22 cellular contexts compared by ENCODE assay signal in genomic region chr7:158280467-158281154, GRCh38.
"Had no signal": no experiment of that assay in that cellular context is flagged by ENCODE, and none has a peak within 500 bp of the region (broad histone marks: within the 10 kb centered on the region; RNA-seq: fewer than 3 reads in every experiment).

No MANE protein-coding gene starts in this region.

- H3K9me3 ChIP-seq: gastrocnemius medialis, transverse colon had no signal

- H3K27me3 Mint-ChIP-seq: activated CD4-positive, alpha-beta T cell treated with anti-CD3 and anti-CD28 coated beads, Interleukin-2, amount 10 ng/mL, durations not matched to agents 24 days and 14 days; activated CD8-positive, alpha-beta T cell treated with anti-CD3 and anti-CD28 coated beads for 36 hours; activated naive CD4-positive, alpha-beta T cell treated with anti-CD3 and anti-CD28 coated beads, Interleukin-2, amount 10 ng/mL, durations not matched to agents 7 days and 5 days; naive thymus-derived CD8-positive, alpha-beta T cell had no signal

- H3K9me3 Mint-ChIP-seq: activated CD4-positive, alpha-beta T cell treated with anti-CD3 and anti-CD28 coated beads, Interleukin-2, amount 10 ng/mL, durations not matched to agents 24 days and 14 days; activated CD8-positive, alpha-beta T cell treated with anti-CD3 and anti-CD28 coated beads for 36 hours; activated naive CD8-positive, alpha-beta T cell treated with anti-CD3 and anti-CD28 coated beads, Interleukin-2, amount 50 U/mL, for 24 hours had no signal

- H3K4me3 Mint-ChIP-seq: activated CD4-positive, alpha-beta T cell treated with anti-CD3 and anti-CD28 coated beads, Interleukin-2, amount 10 ng/mL, durations not matched to agents 24 days and 14 days; activated CD8-positive, alpha-beta T cell treated with anti-CD3 and anti-CD28 coated beads for 36 hours; activated naive CD4-positive, alpha-beta T cell treated with anti-CD3 and anti-CD28 coated beads, Interleukin-2, amount 10 ng/mL, durations not matched to agents 7 days and 5 days; activated naive CD8-positive, alpha-beta T cell treated with anti-CD3 and anti-CD28 coated beads, Interleukin-2, amount 50 U/mL, for 24 hours; naive thymus-derived CD8-positive, alpha-beta T cell had no signal

- H3K36me3 ChIP-seq: brain microvascular endothelial cell, gastrocnemius medialis, heart left ventricle, transverse colon had no signal

- H3K4me1 ChIP-seq: gastrocnemius medialis, heart left ventricle, transverse colon had no signal

- ATAC-seq: activated CD8-positive, alpha-beta T cell treated with anti-CD3 and anti-CD28 coated beads for 36 hours; activated naive CD8-positive, alpha-beta T cell treated with anti-CD3 and anti-CD28 coated beads, Interleukin-2, amount 50 U/mL, for 24 hours; esophagus mucosa; gastrocnemius medialis; heart left ventricle; naive thymus-derived CD8-positive, alpha-beta T cell had no signal

- H3K4me1 Mint-ChIP-seq: activated CD4-positive, alpha-beta T cell treated with anti-CD3 and anti-CD28 coated beads, Interleukin-2, amount 10 ng/mL, durations not matched to agents 24 days and 14 days; activated naive CD4-positive, alpha-beta T cell treated with anti-CD3 and anti-CD28 coated beads, Interleukin-2, amount 10 ng/mL, durations not matched to agents 7 days and 5 days; activated naive CD8-positive, alpha-beta T cell treated with anti-CD3 and anti-CD28 coated beads, Interleukin-2, amount 50 U/mL, for 24 hours; naive thymus-derived CD8-positive, alpha-beta T cell had no signal

- H3K4me3 ChIP-seq: gastrocnemius medialis, heart left ventricle, transverse colon had no signal

- DNase-seq: activated CD4-positive, alpha-beta T cell treated with anti-CD3 and anti-CD28 coated beads, Interleukin-2, amount 10 ng/mL, durations not matched to agents 24 days and 14 days; activated CD4-positive, CD25-positive, alpha-beta regulatory T cell; activated CD8-positive, alpha-beta T cell treated with anti-CD3 and anti-CD28 coated beads for 36 hours; activated naive CD8-positive, alpha-beta T cell treated with anti-CD3 and anti-CD28 coated beads, Interleukin-2, amount 50 U/mL, for 24 hours; activated T-cell treated with anti-CD3 and anti-CD28 coated beads, Interleukin-2, amount 50 U/mL, for 1 hour; brain microvascular endothelial cell; effector CD4-positive, alpha-beta T cell; gastrocnemius medialis; mesendoderm; naive thymus-derived CD8-positive, alpha-beta T cell; retina; stimulated activated CD4-positive, alpha-beta T cell treated with anti-CD3 and anti-CD28 coated beads, Interleukin-12 subunit alpha, Interleukin-12 subunit beta, amount 100 ng/mL, for 4 hours; stimulated activated CD4-positive, alpha-beta T cell treated with anti-CD3 and anti-CD28 coated beads, Interleukin-1b, Interleukin-23, amount 100 ng/mL, for 48 hours; stimulated activated naive CD4-positive, alpha-beta T cell treated with Interleukin-2 at 50 U/mL for 16 hours; substantia nigra; T-helper 1 cell; T-helper 9 cell; transverse colon had no signal

- H3K27me3 ChIP-seq: brain microvascular endothelial cell, gastrocnemius medialis, transverse colon had no signal

- H3K36me3 Mint-ChIP-seq: activated naive CD4-positive, alpha-beta T cell treated with anti-CD3 and anti-CD28 coated beads, Interleukin-2, amount 10 ng/mL, durations not matched to agents 7 days and 5 days; naive thymus-derived CD8-positive, alpha-beta T cell had no signal

- H3K27ac Mint-ChIP-seq: activated CD4-positive, alpha-beta T cell treated with anti-CD3 and anti-CD28 coated beads, Interleukin-2, amount 10 ng/mL, durations not matched to agents 24 days and 14 days; activated CD8-positive, alpha-beta T cell treated with anti-CD3 and anti-CD28 coated beads for 36 hours; activated naive CD4-positive, alpha-beta T cell treated with anti-CD3 and anti-CD28 coated beads, Interleukin-2, amount 10 ng/mL, durations not matched to agents 7 days and 5 days; activated naive CD8-positive, alpha-beta T cell treated with anti-CD3 and anti-CD28 coated beads, Interleukin-2, amount 50 U/mL, for 24 hours; activated T-helper 2 cell treated with anti-CD3 and anti-CD28 coated beads, Interferon-gamma antibody, Interleukin-2, Interleukin-4, amounts not matched to agents 10 μg/mL and 5 μg/mL and 100 μg/mL, durations not matched to agents 14 hours and 24 hours and 36 hours; naive thymus-derived CD8-positive, alpha-beta T cell had no signal

- H3K27ac ChIP-seq: brain microvascular endothelial cell, gastrocnemius medialis, heart left ventricle, transverse colon had no signal
